In genomic region chr18:12038082-12038660, GRCh38 we compare ENCODE assay signal across 8 cellular contexts. TPM values are rescaled to one million over a fixed set of nuclear protein-coding genes. Genes with fewer than 3 reads are reported as not detected.
DNase-seq lines count a peak whose midpoint lies in the region; ATAC-seq and TF ChIP-seq lines count a peak whose summit lies in the region.

No MANE protein-coding gene starts in this region.

- peak overlapping the region; percentile 69 for H3K4me3 ChIP-seq in psoas muscle

- WGBS in psoas muscle, 3 donors: 22 to 49% (median 33%) methylated on average over 24 to 30 of the region's 30 CpGs

- H3K27ac ChIP-seq in psoas muscle: no peak overlapping the region

- no peak for TF ChIP-seq CTCF in psoas muscle (IDR thresholded peaks at IDR 0.05)

- peaks cover 6% of the 10 kb centered on the region for H3K4me1 ChIP-seq in psoas muscle

- H3K36me3 ChIP-seq in psoas muscle (ENCODE audit: insufficient read depth in 1 of 2, low read depth in 1 of 2): peaks cover 0 to 10% of the 10 kb centered on the region in 2 donors

- peak; percentile 17 for ATAC-seq in HG02759 (IDR thresholded peaks at IDR 0.05; ENCODE audit: unreplicated experiment)
- ATAC-seq in psoas muscle: peak; percentile 17 to 33 (median 25)

- DNase-seq in AG08395 (ENCODE audit: low spot score) (peak; percentile 9), head of caudate nucleus (peak in 24 of 42 donors; percentile 8 to 54 (median 35)), psoas muscle (peak in 1 of 2 donors; percentile 39), superior temporal gyrus (ENCODE audit: extremely low spot score) (no peak), C1 segment of cervical spinal cord (lab: John Stamatoyannopoulos, UW) (no peak), NCI-H2081 (lab: John Stamatoyannopoulos, UW) (no peak)
- DNase-seq in activated CD8-positive, alpha-beta memory T cell treated with anti-CD3 and anti-CD28 coated beads, Interleukin-2, amount 50 U/mL, for 48 hours: peak; percentile 71

- no peaks in the 10 kb centered on the region for H3K27me3 ChIP-seq in psoas muscle (ENCODE audit: insufficient read depth in 3 of 3, low read length in 2 of 3)

- H3K9me3 ChIP-seq in psoas muscle: no peaks in the 10 kb centered on the region

- intact Hi-C loops in head of caudate nucleus (cut with DNase I): loop anchor here (2.0 to 10.0 kb wide), 2 partner anchors 99 to 303 kb away; no protein-coding TSS in a partner anchor
- intact Hi-C loops in psoas muscle (cut with DNase I): loop anchor here (2.0 to 5.0 kb wide), 2 partner anchors 99 to 386 kb away; no protein-coding TSS in a partner anchor

RNA-seq across cellular contexts. Expression of gene ANKRD62, which starts 55.5 kb away (rescaled TPM):
- total RNA-seq in psoas muscle: not detected
- not detected for polyA plus RNA-seq in psoas muscle

RNA-seq across cellular contexts. Expression of gene IMPA2, which starts 56.9 kb away (rescaled TPM):
- 100 to 1,000 TPM; 126 to 342 (median 215) TPM for total RNA-seq in psoas muscle
- polyA plus RNA-seq in psoas muscle: 100 to 1,000 TPM in 2 of 3 donors, 10 to 100 TPM in 1; 61.4 to 321 (median 196) TPM

Comparison
In these comparisons a context has a peak if more than half of its experiments do, and no peak if none do; other contexts are left out.
1. DNase-seq: peak in AG08395 (single experiment), activated CD8-positive, alpha-beta memory T cell treated with anti-CD3 and anti-CD28 coated beads, Interleukin-2, amount 50 U/mL, for 48 hours (single experiment) and head of caudate nucleus (24 of 42); none in superior temporal gyrus (single experiment), C1 segment of cervical spinal cord (0 of 14) and NCI-H2081 (0 of 2).